Comparison of ENCODE assay signal across 12 cellular contexts in the genomic region with DNA sequence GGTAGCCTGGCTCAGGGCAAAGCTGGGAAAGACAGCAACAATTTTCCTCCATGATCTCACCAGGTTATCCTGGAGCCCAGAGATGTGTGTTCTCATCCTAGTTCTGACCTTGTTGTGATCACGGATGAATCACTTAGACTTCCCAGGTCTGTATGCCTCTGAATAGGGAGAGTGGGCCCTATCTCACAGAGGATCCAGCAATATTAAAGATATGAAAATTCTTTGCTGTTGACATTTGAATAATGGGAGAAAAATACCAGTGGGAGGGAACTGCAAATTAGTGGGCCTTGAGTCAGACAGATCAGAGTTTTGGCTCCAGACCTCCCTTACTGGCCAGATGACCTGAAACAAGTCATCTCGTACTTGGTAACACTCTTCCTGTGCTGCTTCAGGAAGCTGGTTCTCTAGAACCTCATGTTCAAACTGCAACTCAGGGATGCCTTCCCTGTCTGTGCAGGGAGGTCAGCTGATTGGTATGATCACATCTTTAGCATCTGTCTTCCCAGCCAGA. TPM values are rescaled to one million over a fixed set of nuclear protein-coding genes. Genes with fewer than 3 reads are reported as not detected.
A peak's percentile ranks its signal among the peaks of the same experiment; 100 is the strongest.
DNase-seq lines count a peak whose midpoint lies in the region; ATAC-seq and TF ChIP-seq lines count a peak whose summit lies in the region.
"Had no signal": no experiment of that assay in that cellular context is flagged by ENCODE, and none has a peak within 500 bp of the region (broad histone marks: within the 10 kb centered on the region; RNA-seq: fewer than 3 reads in every experiment).

No MANE protein-coding gene starts in this region.

- H4K8ac ChIP-seq in H9 (replicated peaks; ENCODE audit: insufficient read length, low read depth, low read length): no peak overlapping the region

- H3K23me2 ChIP-seq in H9 (ENCODE audit: insufficient read length, low read depth, low read length, poor library complexity, severe bottlenecking): no peaks in the 10 kb centered on the region

- POLR2A ChIA-PET in activated CD4-positive, alpha-beta memory T cell treated with anti-CD3 and anti-CD28 coated beads for 36 hours (lab: Charles Lee): interaction anchor here (1.3 kb wide), 1 partner anchor 33 kb away, joined by 3 read pairs; a partner anchor contains a TSS

- no peak overlapping the region for H3K4me2 ChIP-seq in H9 (ENCODE audit: insufficient read depth, insufficient read length, low read length)

- H2AFZ ChIP-seq in H9 (ENCODE audit: low read length): no peak overlapping the region

- H4K5ac ChIP-seq in H9 (ENCODE audit: insufficient read length, low read depth, low read length): no peak overlapping the region

- no peak overlapping the region for H4K91ac ChIP-seq in H9 (ENCODE audit: insufficient read length, low read depth, low read length)

- no peak overlapping the region for H2BK12ac ChIP-seq in H9 (ENCODE audit: insufficient read length, low read depth, low read length)

- no peak overlapping the region for H3T11ph ChIP-seq in H9 (ENCODE audit: low read length)

- H4K20me1 ChIP-seq in H9 (ENCODE audit: control insufficient read depth, insufficient read depth, insufficient read length): no peaks in the 10 kb centered on the region

- H3K18ac ChIP-seq in H9 (ENCODE audit: insufficient read length, low read depth, low read length): no peak overlapping the region

- CTCF ChIA-PET in activated CD8-positive, alpha-beta memory T cell treated with anti-CD3 and anti-CD28 coated beads, Interleukin-2, amount 10 ng/mL, durations not matched to agents 7 days and 5 days (lab: Charles Lee): interaction anchor here (1.0 to 1.5 kb wide), 2 partner anchors 38 to 59 kb away, joined by 3 read pairs; no protein-coding TSS in a partner anchor
- CTCF ChIA-PET in activated CD4-positive, alpha-beta memory T cell treated with anti-CD3 and anti-CD28 coated beads for 36 hours (lab: Charles Lee): interaction anchor here (1.2 to 3.8 kb wide), 4 partner anchors 10 to 105 kb away, joined by 3 to 11 read pairs (median 4); no protein-coding TSS in a partner anchor

- no peak for ATAC-seq in activated CD8-positive, alpha-beta memory T cell treated with anti-CD3 and anti-CD28 coated beads, Interleukin-2, amount 10 ng/mL, durations not matched to agents 7 days and 5 days
- ATAC-seq in stimulated activated naive B cell treated with anti-CD40 and anti-IgM and Interleukin-4, amounts not matched to agents 10 μg/mL and 1 μg/mL and 100 μg/mL, for 72 hours (replicated peaks): no peak

- no peak overlapping the region for H2BK15ac ChIP-seq in H9 (ENCODE audit: low read depth, low read length)

- no peak overlapping the region for H2BK20ac ChIP-seq in H9 (ENCODE audit: low read depth, low read length, poor library complexity, severe bottlenecking)

- H3K27ac ChIP-seq in H9 (ENCODE audit: insufficient read length, low read depth, low read length): no peak overlapping the region
- H3K27ac ChIP-seq: testis had no signal

- H3K79me2 ChIP-seq in H9 (ENCODE audit: insufficient read depth, low read length): no peaks in the 10 kb centered on the region

- no peaks in the 10 kb centered on the region for H3K79me1 ChIP-seq in H9 (ENCODE audit: insufficient read depth, low read depth, low read length, poor library complexity, severe bottlenecking)

- no peak for DNase-seq in activated CD8-positive, alpha-beta memory T cell treated with anti-CD3 and anti-CD28 coated beads, Interleukin-2, amount 10 ng/mL, durations not matched to agents 7 days and 5 days
- DNase-seq in activated CD8-positive, alpha-beta memory T cell treated with anti-CD3 and anti-CD28 coated beads for 24 hours: no peak
- no peak for DNase-seq in activated CD4-positive, alpha-beta memory T cell treated with anti-CD3 and anti-CD28 coated beads for 36 hours
- peak; percentile 53 for DNase-seq in glomerular visceral epithelial cell (ENCODE audit: extremely low spot score)
- DNase-seq in stimulated activated naive B cell treated with anti-CD40 and anti-IgM and Interleukin-4, amounts not matched to agents 10 μg/mL and 1 μg/mL and 100 μg/mL, for 72 hours: no peak
- no peak for DNase-seq in H9
- DNase-seq in osteocyte (ENCODE audit: extremely low spot score, unreplicated experiment): no peak
- no peak for DNase-seq in NCI-H446 (lab: John Stamatoyannopoulos, UW)
- DNase-seq: ACHN; activated CD8-positive, alpha-beta memory T cell treated with anti-CD3 and anti-CD28 coated beads, Interleukin-2, amount 50 U/mL, for 4 hours; KG1; testis had no signal

- H2BK5ac ChIP-seq in H9 (ENCODE audit: insufficient read length, low read length): no peak overlapping the region

- peaks cover 4% of the 10 kb centered on the region; the same call in 1 of the 2 replicates for H3K4me1 ChIP-seq in H9 (ENCODE audit: insufficient read depth, low read length)

- TF ChIP-seq CTCF in H9 (conservative IDR thresholded peaks at IDR 0.05) (no peak), osteocyte (IDR thresholded peaks at IDR 0.05) (no peak)

- no peak overlapping the region for H3K9ac ChIP-seq in H9 (ENCODE audit: extremely low read depth, insufficient read length, low read length)

- H3K27me3 Mint-ChIP-seq in activated CD8-positive, alpha-beta memory T cell treated with anti-CD3 and anti-CD28 coated beads, Interleukin-2, amount 10 ng/mL, durations not matched to agents 7 days and 5 days: no peaks in the 10 kb centered on the region
- H3K27me3 Mint-ChIP-seq in activated CD4-positive, alpha-beta memory T cell treated with anti-CD3 and anti-CD28 coated beads for 36 hours: no peaks in the 10 kb centered on the region
- H3K27me3 Mint-ChIP-seq in stimulated activated naive B cell treated with anti-CD40 and anti-IgM and Interleukin-4, amounts not matched to agents 10 μg/mL and 1 μg/mL and 100 μg/mL, for 72 hours: no peaks in the 10 kb centered on the region
- H3K27me3 Mint-ChIP-seq in H9 (ENCODE audit: low read depth): no peaks in the 10 kb centered on the region; the same call in 1 of the 2 replicates
- no peaks in the 10 kb centered on the region for H3K27me3 Mint-ChIP-seq in osteocyte (ENCODE audit: unreplicated experiment)

- no peak overlapping the region for H3K14ac ChIP-seq in H9 (ENCODE audit: insufficient read depth, low read length)

- no peak overlapping the region for H2BK120ac ChIP-seq in H9 (ENCODE audit: low read depth, low read length, poor library complexity, severe bottlenecking)

- no peaks in the 10 kb centered on the region for H3K27me3 ChIP-seq in H9 (ENCODE audit: insufficient read depth, low read length)
- H3K27me3 ChIP-seq: testis had no signal

- intact Hi-C loops in activated CD4-positive, alpha-beta memory T cell treated with anti-CD3 and anti-CD28 coated beads for 36 hours (cut with micrococcal nuclease): no loop called here

- H3K9me3 ChIP-seq in H9 (ENCODE audit: control insufficient read depth, low read depth, low read length): no peaks in the 10 kb centered on the region
- H3K9me3 ChIP-seq: testis had no signal

- H3K4me1 Mint-ChIP-seq in activated CD8-positive, alpha-beta memory T cell treated with anti-CD3 and anti-CD28 coated beads, Interleukin-2, amount 10 ng/mL, durations not matched to agents 7 days and 5 days: peaks cover 36% of the 10 kb centered on the region
- peaks cover 48% of the 10 kb centered on the region for H3K4me1 Mint-ChIP-seq in activated CD4-positive, alpha-beta memory T cell treated with anti-CD3 and anti-CD28 coated beads for 36 hours (ENCODE audit: low read depth)
- peaks cover 41 to 60% of the 10 kb centered on the region in 2 donors for H3K4me1 Mint-ChIP-seq in stimulated activated naive B cell treated with anti-CD40 and anti-IgM and Interleukin-4, amounts not matched to agents 10 μg/mL and 1 μg/mL and 100 μg/mL, for 72 hours
- H3K4me1 Mint-ChIP-seq in H9: peaks cover 22 to 26% of the 10 kb centered on the region in 2 experiments
- H3K4me1 Mint-ChIP-seq in osteocyte (ENCODE audit: unreplicated experiment): peaks cover 19% of the 10 kb centered on the region

- peak overlapping the region; percentile 2 for H3K27ac Mint-ChIP-seq in activated CD8-positive, alpha-beta memory T cell treated with anti-CD3 and anti-CD28 coated beads, Interleukin-2, amount 10 ng/mL, durations not matched to agents 7 days and 5 days
- H3K27ac Mint-ChIP-seq in activated CD4-positive, alpha-beta memory T cell treated with anti-CD3 and anti-CD28 coated beads for 36 hours: peak overlapping the region; percentile 69
- H3K27ac Mint-ChIP-seq in stimulated activated naive B cell treated with anti-CD40 and anti-IgM and Interleukin-4, amounts not matched to agents 10 μg/mL and 1 μg/mL and 100 μg/mL, for 72 hours: peak overlapping the region; percentile 57
- no peak overlapping the region for H3K27ac Mint-ChIP-seq in H9
- no peak overlapping the region for H3K27ac Mint-ChIP-seq in osteocyte (ENCODE audit: unreplicated experiment)

- H3K9me3 Mint-ChIP-seq in activated CD8-positive, alpha-beta memory T cell treated with anti-CD3 and anti-CD28 coated beads, Interleukin-2, amount 10 ng/mL, durations not matched to agents 7 days and 5 days (ENCODE audit: low read depth): no peaks in the 10 kb centered on the region
- H3K9me3 Mint-ChIP-seq in activated CD4-positive, alpha-beta memory T cell treated with anti-CD3 and anti-CD28 coated beads for 36 hours: no peaks in the 10 kb centered on the region
- H3K9me3 Mint-ChIP-seq in stimulated activated naive B cell treated with anti-CD40 and anti-IgM and Interleukin-4, amounts not matched to agents 10 μg/mL and 1 μg/mL and 100 μg/mL, for 72 hours: no peaks in the 10 kb centered on the region
- H3K9me3 Mint-ChIP-seq in H9 (no peaks in the 10 kb centered on the region), osteocyte (ENCODE audit: unreplicated experiment) (no peaks in the 10 kb centered on the region)

- no peak overlapping the region for H3K4ac ChIP-seq in H9 (ENCODE audit: low read depth, low read length)

- WGBS in H9 (ENCODE audit: extremely low coverage, insufficient read length, low lambda C conversion rate): no CpG with 5 or more reads among the region's 2 CpGs

- H3K36me3 Mint-ChIP-seq in activated CD8-positive, alpha-beta memory T cell treated with anti-CD3 and anti-CD28 coated beads, Interleukin-2, amount 10 ng/mL, durations not matched to agents 7 days and 5 days: peaks cover 1% of the 10 kb centered on the region
- H3K36me3 Mint-ChIP-seq in activated CD4-positive, alpha-beta memory T cell treated with anti-CD3 and anti-CD28 coated beads for 36 hours: peaks cover 6% of the 10 kb centered on the region
- peaks cover 14 to 27% of the 10 kb centered on the region in 2 donors for H3K36me3 Mint-ChIP-seq in stimulated activated naive B cell treated with anti-CD40 and anti-IgM and Interleukin-4, amounts not matched to agents 10 μg/mL and 1 μg/mL and 100 μg/mL, for 72 hours
- no peaks in the 10 kb centered on the region for H3K36me3 Mint-ChIP-seq in H9 (ENCODE audit: insufficient read depth in 1 of 3, low read depth in 3 of 3)
- H3K36me3 Mint-ChIP-seq in osteocyte (ENCODE audit: unreplicated experiment): no peaks in the 10 kb centered on the region

- H3K4me3 Mint-ChIP-seq in activated CD8-positive, alpha-beta memory T cell treated with anti-CD3 and anti-CD28 coated beads, Interleukin-2, amount 10 ng/mL, durations not matched to agents 7 days and 5 days: no peak overlapping the region
- H3K4me3 Mint-ChIP-seq in activated CD4-positive, alpha-beta memory T cell treated with anti-CD3 and anti-CD28 coated beads for 36 hours: no peak overlapping the region
- no peak overlapping the region for H3K4me3 Mint-ChIP-seq in stimulated activated naive B cell treated with anti-CD40 and anti-IgM and Interleukin-4, amounts not matched to agents 10 μg/mL and 1 μg/mL and 100 μg/mL, for 72 hours
- H3K4me3 Mint-ChIP-seq in H9 (no peak overlapping the region), osteocyte (ENCODE audit: unreplicated experiment) (no peak overlapping the region)

- H2AK5ac ChIP-seq in H9 (ENCODE audit: insufficient read length, low read length): no peak overlapping the region

- no peak overlapping the region for H3K56ac ChIP-seq in H9 (ENCODE audit: insufficient read length, low read depth, low read length)

- no peak overlapping the region for H3K23ac ChIP-seq in H9 (ENCODE audit: insufficient read length, low read depth, low read length)

RNA-seq across cellular contexts. Expression of a gene that starts 32.8 kb away (rescaled TPM):
- total RNA-seq in activated CD8-positive, alpha-beta memory T cell treated with anti-CD3 and anti-CD28 coated beads, Interleukin-2, amount 10 ng/mL, durations not matched to agents 7 days and 5 days: 10 to 100 TPM; 31.6 to 47.4 TPM
- 10 to 100 TPM; 72.4 to 72.8 TPM for total RNA-seq in activated CD4-positive, alpha-beta memory T cell treated with anti-CD3 and anti-CD28 coated beads for 36 hours
- total RNA-seq in H9 (2021) (15.0 and 15.6 TPM in 2 replicates), osteocyte (12.6 and 15.3 TPM in 2 replicates)

RNA-seq across cellular contexts. Expression of a gene that starts 39.2 kb away (rescaled TPM):
- total RNA-seq in activated CD8-positive, alpha-beta memory T cell treated with anti-CD3 and anti-CD28 coated beads, Interleukin-2, amount 10 ng/mL, durations not matched to agents 7 days and 5 days: 100 to 1,000 TPM; 218 to 279 TPM
- total RNA-seq in activated CD4-positive, alpha-beta memory T cell treated with anti-CD3 and anti-CD28 coated beads for 36 hours: 100 to 1,000 TPM; 325 to 328 TPM
- 144 and 159 TPM in 2 replicates for total RNA-seq in H9 (2021)
- 93.0 and 94.6 TPM in 2 replicates for total RNA-seq in osteocyte

Comparison
In these comparisons a context has a peak if more than half of its experiments do, and no peak if none do; other contexts are left out.
1. H3K27ac Mint-ChIP-seq: peak in activated CD8-positive, alpha-beta memory T cell treated with anti-CD3 and anti-CD28 coated beads, Interleukin-2, amount 10 ng/mL, durations not matched to agents 7 days and 5 days (single experiment), activated CD4-positive, alpha-beta memory T cell treated with anti-CD3 and anti-CD28 coated beads for 36 hours (single experiment) and stimulated activated naive B cell treated with anti-CD40 and anti-IgM and Interleukin-4, amounts not matched to agents 10 μg/mL and 1 μg/mL and 100 μg/mL, for 72 hours (single experiment); none in H9 (0 of 3) and osteocyte (single experiment).